12 cellular contexts compared by ENCODE assay signal in the genomic region with DNA sequence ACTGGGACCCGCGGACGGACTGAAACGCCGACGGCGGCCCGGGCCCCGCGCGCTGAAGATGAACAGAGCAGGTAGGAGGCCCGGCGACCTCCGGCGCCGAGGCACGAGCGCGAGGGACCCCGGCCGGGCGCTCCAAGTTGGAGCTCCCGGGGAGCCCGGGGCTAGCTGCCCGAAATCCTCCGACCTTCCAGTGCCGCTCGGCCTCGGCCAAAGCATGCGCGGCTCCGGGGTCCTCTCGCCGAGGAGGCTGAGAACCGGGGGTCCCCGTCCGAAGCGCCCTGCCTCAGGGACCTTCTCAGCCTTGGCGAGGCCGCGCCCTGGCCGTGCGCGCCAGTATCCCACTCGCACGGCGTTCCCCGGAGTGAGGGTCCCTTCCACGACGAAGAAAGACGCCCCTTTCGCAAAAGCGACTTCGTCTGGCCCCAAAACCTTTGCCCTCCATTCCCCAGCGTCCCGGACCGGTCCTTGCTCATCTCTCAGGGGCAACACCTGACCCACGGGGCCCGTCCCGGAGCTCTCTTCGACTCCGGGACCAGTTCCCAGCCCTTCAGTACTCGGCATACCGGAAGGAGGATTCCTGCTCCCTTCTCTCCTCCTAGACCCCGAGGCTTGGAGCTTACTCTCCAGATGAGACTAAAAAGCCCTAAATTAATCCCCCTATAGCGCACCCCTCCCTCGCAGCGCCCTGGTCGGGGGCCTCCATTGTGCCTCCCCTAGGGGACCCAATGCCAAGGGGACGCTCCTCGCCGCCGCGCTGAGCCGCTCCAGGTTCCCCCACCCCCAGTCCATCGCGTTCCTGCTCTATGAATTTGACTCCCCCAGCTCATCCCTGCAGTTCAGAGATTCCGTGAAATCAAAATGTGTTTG. TPM values are rescaled to one million over a fixed set of nuclear protein-coding genes. Genes with fewer than 3 reads are reported as not detected.
DNase-seq lines count a peak whose midpoint lies in the region; ATAC-seq and TF ChIP-seq lines count a peak whose summit lies in the region.
"Had no signal": no experiment of that assay in that cellular context is flagged by ENCODE, and none has a peak within 500 bp of the region (broad histone marks: within the 10 kb centered on the region; RNA-seq: fewer than 3 reads in every experiment).

No MANE protein-coding gene starts in this region.

- no peaks in the 10 kb centered on the region for H4K20me1 ChIP-seq in GM23338 (replicated peaks; ENCODE audit: insufficient read depth)

- peaks cover 38% of the 10 kb centered on the region for H3K4me1 Mint-ChIP-seq in GM23338
- no peaks in the 10 kb centered on the region for H3K4me1 Mint-ChIP-seq in activated T-helper 1 cell treated with anti-CD3 and anti-CD28 coated beads, Interleukin-12 subunit alpha, Interleukin-12 subunit beta, Interleukin-2, Interleukin-4 antibody, amounts not matched to agents 30 ng/mL and 10 ng/mL and 1 ng/mL, durations not matched to agents 14 hours and 24 hours and 36 hours (ENCODE audit: low read depth)

- H3K4me3 ChIP-seq in GM23338 (peak overlapping the region; percentile 89), colonic mucosa (peak overlapping the region; percentile 32)

- DNase-seq in GM23338 (ENCODE audit: low spot score), result peak; percentile 73
- DNase-seq in colonic mucosa, result no peak
- peak; percentile 50 for DNase-seq in iPS-NIHi11 (ENCODE audit: low spot score)
- DNase-seq in retina, result peak; percentile 56
- DNase-seq in middle frontal gyrus (ENCODE audit: extremely low spot score, low spot score), result no peak
- DNase-seq in COLO829 (ENCODE audit: low spot score), result no peak
- DNase-seq in activated T-helper 1 cell treated with anti-CD3 and anti-CD28 coated beads, Interleukin-12 subunit alpha, Interleukin-12 subunit beta, Interleukin-2, Interleukin-4 antibody, amounts not matched to agents 30 ng/mL and 10 ng/mL and 1 ng/mL, durations not matched to agents 14 hours and 24 hours and 36 hours (ENCODE audit: low spot score), result no peak
- DNase-seq: cortex of kidney, left colon, NCI-H1105 treated with DMSO at 0.1 percent for 48 hours had no signal

- peaks cover 17% of the 10 kb centered on the region for H3K4me1 ChIP-seq in GM23338 (ENCODE audit: insufficient read depth)
- H3K4me1 ChIP-seq in colonic mucosa, result no peaks in the 10 kb centered on the region

- peak overlapping the region; percentile 98 for H3K4me2 ChIP-seq in GM23338

- H3K9ac ChIP-seq in colonic mucosa (ENCODE audit: low read depth in 2 of 2, low read length in 2 of 2), result peak overlapping the region in 1 of 2 donors; percentile 55

- H2AFZ ChIP-seq in GM23338, result peak overlapping the region; percentile 99

- H3K27ac ChIP-seq in GM23338 (ENCODE audit: low read depth) (no peak overlapping the region), colonic mucosa (peak overlapping the region; percentile 57)
- H3K27ac ChIP-seq: C4-2B had no signal

- TF ChIP-seq CTCF in GM23338 (conservative IDR thresholded peaks at IDR 0.05; ENCODE audit: low read depth in 2 of 2) (no peak), colonic mucosa (IDR thresholded peaks at IDR 0.05) (no peak)

- peaks cover 40% of the 10 kb centered on the region for H3K27me3 Mint-ChIP-seq in GM23338 (ENCODE audit: insufficient read depth, low read depth, poor library complexity)
- H3K27me3 Mint-ChIP-seq in activated T-helper 1 cell treated with anti-CD3 and anti-CD28 coated beads, Interleukin-12 subunit alpha, Interleukin-12 subunit beta, Interleukin-2, Interleukin-4 antibody, amounts not matched to agents 30 ng/mL and 10 ng/mL and 1 ng/mL, durations not matched to agents 14 hours and 24 hours and 36 hours (ENCODE audit: insufficient read depth), result peaks cover 61% of the 10 kb centered on the region

- ATAC-seq in GM23338 (peak; percentile 71), GM19467 (IDR thresholded peaks at IDR 0.05; ENCODE audit: unreplicated experiment) (no peak)

- 0 out of 2 replicates have a peak, but pooled peaks cover 3% of the 10 kb centered on the region for H3K79me2 ChIP-seq in GM23338 (replicated peaks; ENCODE audit: insufficient read depth)

- intact Hi-C loops in colonic mucosa (cut with DNase I), result no loop called here
- intact Hi-C loops in activated T-helper 1 cell treated with anti-CD3 and anti-CD28 coated beads, Interleukin-12 subunit alpha, Interleukin-12 subunit beta, Interleukin-2, Interleukin-4 antibody, amounts not matched to agents 30 ng/mL and 10 ng/mL and 1 ng/mL, durations not matched to agents 14 hours and 24 hours and 36 hours (cut with micrococcal nuclease), result no loop called here

- no peak overlapping the region; the same call in 1 of the 2 replicates for H3K27ac Mint-ChIP-seq in GM23338
- H3K27ac Mint-ChIP-seq in activated T-helper 1 cell treated with anti-CD3 and anti-CD28 coated beads, Interleukin-12 subunit alpha, Interleukin-12 subunit beta, Interleukin-2, Interleukin-4 antibody, amounts not matched to agents 30 ng/mL and 10 ng/mL and 1 ng/mL, durations not matched to agents 14 hours and 24 hours and 36 hours, result no peak overlapping the region

- H3K4me3 Mint-ChIP-seq in GM23338, result peak overlapping the region; percentile 91
- no peak overlapping the region for H3K4me3 Mint-ChIP-seq in activated T-helper 1 cell treated with anti-CD3 and anti-CD28 coated beads, Interleukin-12 subunit alpha, Interleukin-12 subunit beta, Interleukin-2, Interleukin-4 antibody, amounts not matched to agents 30 ng/mL and 10 ng/mL and 1 ng/mL, durations not matched to agents 14 hours and 24 hours and 36 hours

- no peaks in the 10 kb centered on the region for H3K36me3 ChIP-seq in GM23338 (ENCODE audit: insufficient read depth)
- H3K36me3 ChIP-seq in colonic mucosa, result no peaks in the 10 kb centered on the region

- peaks cover 48% of the 10 kb centered on the region for H3K27me3 ChIP-seq in GM23338 (ENCODE audit: insufficient read depth)
- H3K27me3 ChIP-seq in colonic mucosa, result peaks cover 13% of the 10 kb centered on the region

- no peaks in the 10 kb centered on the region for H3K9me3 ChIP-seq in colonic mucosa

- no peaks in the 10 kb centered on the region for H3K36me3 Mint-ChIP-seq in GM23338 (ENCODE audit: low read depth)
- H3K36me3 Mint-ChIP-seq in activated T-helper 1 cell treated with anti-CD3 and anti-CD28 coated beads, Interleukin-12 subunit alpha, Interleukin-12 subunit beta, Interleukin-2, Interleukin-4 antibody, amounts not matched to agents 30 ng/mL and 10 ng/mL and 1 ng/mL, durations not matched to agents 14 hours and 24 hours and 36 hours (ENCODE audit: low read depth), result no peaks in the 10 kb centered on the region

- no peaks in the 10 kb centered on the region for H3F3A ChIP-seq in GM23338 (replicated peaks; ENCODE audit: low read depth)

- no peaks in the 10 kb centered on the region for H3K9me3 Mint-ChIP-seq in GM23338
- no peaks in the 10 kb centered on the region for H3K9me3 Mint-ChIP-seq in activated T-helper 1 cell treated with anti-CD3 and anti-CD28 coated beads, Interleukin-12 subunit alpha, Interleukin-12 subunit beta, Interleukin-2, Interleukin-4 antibody, amounts not matched to agents 30 ng/mL and 10 ng/mL and 1 ng/mL, durations not matched to agents 14 hours and 24 hours and 36 hours

- no peaks in the 10 kb centered on the region; the same call in 1 of the 2 replicates for H3K9me2 ChIP-seq in GM23338 (ENCODE audit: insufficient read depth)

TF ChIP-seq in GM23338, 12 proteins besides CTCF, POLR2A, EP300 and RAD21:
- TF ChIP-seq ZNF114 (CRISPR knock-in tag; IDR thresholded peaks at IDR 0.05) (no peak), EZH2phosphoT487 (IDR thresholded peaks at IDR 0.05; ENCODE audit: unreplicated experiment) (no peak), CREB1 (CRISPR knock-in tag; IDR thresholded peaks at IDR 0.05; ENCODE audit: low read depth) (no peak), EZH2 (IDR thresholded peaks at IDR 0.05; ENCODE audit: low read depth, unreplicated experiment) (peak; percentile 21), POLR2AphosphoS5 (IDR thresholded peaks at IDR 0.05; ENCODE audit: low read depth) (no peak; the same call in 1 of the 2 replicates)
- TF ChIP-seq, protein P1, sequence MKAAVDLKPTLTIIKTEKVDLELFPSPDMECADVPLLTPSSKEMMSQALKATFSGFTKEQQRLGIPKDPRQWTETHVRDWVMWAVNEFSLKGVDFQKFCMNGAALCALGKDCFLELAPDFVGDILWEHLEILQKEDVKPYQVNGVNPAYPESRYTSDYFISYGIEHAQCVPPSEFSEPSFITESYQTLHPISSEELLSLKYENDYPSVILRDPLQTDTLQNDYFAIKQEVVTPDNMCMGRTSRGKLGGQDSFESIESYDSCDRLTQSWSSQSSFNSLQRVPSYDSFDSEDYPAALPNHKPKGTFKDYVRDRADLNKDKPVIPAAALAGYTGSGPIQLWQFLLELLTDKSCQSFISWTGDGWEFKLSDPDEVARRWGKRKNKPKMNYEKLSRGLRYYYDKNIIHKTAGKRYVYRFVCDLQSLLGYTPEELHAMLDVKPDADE (IDR thresholded peaks at IDR 0.05), result no peak

RNA-seq across cellular contexts. Expression of a gene that starts 7.7 kb away (rescaled TPM):
- 12.2 and 19.0 TPM in 2 replicates for total RNA-seq in GM23338 (2014; rRNA removed; shearing (Covaris generic))
- polyA plus RNA-seq in GM23338 (2016; fragmentation: Nextera tagmentation; extraction: Ambion mirVana), result 6.9 and 7.4 TPM in 2 replicates
- total RNA-seq in colonic mucosa, result 1 to 10 TPM; 4.4 to 8.7 TPM
- total RNA-seq in activated T-helper 1 cell treated with anti-CD3 and anti-CD28 coated beads, Interleukin-12 subunit alpha, Interleukin-12 subunit beta, Interleukin-2, Interleukin-4 antibody, amounts not matched to agents 30 ng/mL and 10 ng/mL and 1 ng/mL, durations not matched to agents 14 hours and 24 hours and 36 hours, result not detected in 2 replicates

Comparison
In these comparisons a context has a peak if more than half of its experiments do, and no peak if none do; other contexts are left out.
1. DNase-seq: peak in GM23338 (single experiment), iPS-NIHi11 (single experiment) and retina (single experiment); none in colonic mucosa (single experiment), middle frontal gyrus (single experiment), COLO829 (single experiment) and activated T-helper 1 cell treated with anti-CD3 and anti-CD28 coated beads, Interleukin-12 subunit alpha, Interleukin-12 subunit beta, Interleukin-2, Interleukin-4 antibody, amounts not matched to agents 30 ng/mL and 10 ng/mL and 1 ng/mL, durations not matched to agents 14 hours and 24 hours and 36 hours (single experiment).